Comparison of ENCODE assay signal across 1 cellular context in the genomic region with DNA sequence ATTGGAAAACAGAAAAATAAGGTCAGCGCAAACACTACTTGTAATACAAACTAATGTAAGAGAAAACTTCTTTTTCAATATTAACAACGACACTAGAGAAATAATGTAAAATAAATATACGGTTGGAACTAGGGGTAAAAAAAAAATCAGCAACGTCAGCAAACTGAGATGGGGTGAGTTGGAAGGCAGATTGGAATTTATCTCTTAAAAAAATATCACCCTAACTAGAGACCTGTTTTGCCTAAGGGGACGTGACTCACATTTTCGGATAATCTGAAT.
TF ChIP-seq lines count a peak whose summit lies in the region.

No MANE protein-coding gene starts in this region.

TF ChIP-seq in HEK293, 187 proteins besides CTCF, POLR2A, EP300 and RAD21 (continued from another document):
- TF ChIP-seq ZBTB26 (tag by site-specific recombination; optimal IDR thresholded peaks at IDR 0.05) (no peak), ZNF18 (tag by site-specific recombination; IDR thresholded peaks at IDR 0.05) (no peak), GLIS1 (tag by site-specific recombination; IDR thresholded peaks at IDR 0.05) (no peak), RBAK (tag by site-specific recombination; IDR thresholded peaks at IDR 0.05) (no peak), ZNF658 (tag by site-specific recombination; IDR thresholded peaks at IDR 0.05) (no peak), ZNF211 (tag by site-specific recombination; IDR thresholded peaks at IDR 0.05; ENCODE audit: low read depth) (no peak), OVOL3 (tag by site-specific recombination; IDR thresholded peaks at IDR 0.05) (no peak), ZNF335 (tag by site-specific recombination; conservative IDR thresholded peaks at IDR 0.05) (peak; percentile 77), ZBTB8A (tag by site-specific recombination; IDR thresholded peaks at IDR 0.05) (no peak), ZSCAN16 (tag by site-specific recombination; IDR thresholded peaks at IDR 0.05) (no peak), GLI2 (tag by site-specific recombination; IDR thresholded peaks at IDR 0.05; ENCODE audit: borderline replicate concordance, low read depth) (no peak), ZNF626 (tag by site-specific recombination; IDR thresholded peaks at IDR 0.05) (no peak), HOXC10 (CRISPR knock-in tag; IDR thresholded peaks at IDR 0.05) (0 out of 2 replicates have a peak, but pooled peaks have one; percentile 9), ZNF776 (tag by site-specific recombination; IDR thresholded peaks at IDR 0.05; ENCODE audit: borderline replicate concordance) (no peak), ZNF324 (tag by site-specific recombination; IDR thresholded peaks at IDR 0.05) (no peak), ZNF2 (tag by site-specific recombination; IDR thresholded peaks at IDR 0.05) (peak; percentile 10; the same call in 1 of the 2 replicates), ZNF555 (tag by site-specific recombination; conservative IDR thresholded peaks at IDR 0.05) (no peak), ZNF501 (tag by site-specific recombination; IDR thresholded peaks at IDR 0.05) (no peak), ZNF561 (tag by site-specific recombination; IDR thresholded peaks at IDR 0.05; ENCODE audit: borderline replicate concordance) (no peak), KLF17 (tag by site-specific recombination; IDR thresholded peaks at IDR 0.05) (no peak), ZNF610 (tag by site-specific recombination; IDR thresholded peaks at IDR 0.05; ENCODE audit: borderline replicate concordance) (no peak), ZEB2 (tag by site-specific recombination; IDR thresholded peaks at IDR 0.05) (no peak), ZNF449 (tag by site-specific recombination; IDR thresholded peaks at IDR 0.05) (no peak)
- TF ChIP-seq, protein P1, sequence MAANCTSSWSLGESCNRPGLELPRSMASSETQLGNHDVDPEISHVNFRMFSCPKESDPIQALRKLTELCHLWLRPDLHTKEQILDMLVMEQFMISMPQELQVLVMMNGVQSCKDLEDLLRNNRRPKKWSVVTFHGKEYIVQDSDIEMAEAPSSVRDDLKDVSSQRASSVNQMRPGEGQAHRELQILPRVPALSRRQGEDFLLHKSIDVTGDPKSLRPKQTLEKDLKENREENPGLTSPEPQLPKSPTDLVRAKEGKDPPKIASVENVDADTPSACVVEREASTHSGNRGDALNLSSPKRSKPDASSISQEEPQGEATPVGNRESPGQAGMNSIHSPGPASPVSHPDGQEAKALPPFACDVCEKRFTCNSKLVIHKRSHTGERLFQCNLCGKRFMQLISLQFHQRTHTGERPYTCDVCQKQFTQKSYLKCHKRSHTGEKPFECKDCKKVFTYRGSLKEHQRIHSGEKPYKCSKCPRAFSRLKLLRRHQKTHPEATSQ (tag by site-specific recombination; IDR thresholded peaks at IDR 0.05), result no peak
- TF ChIP-seq, protein P2, sequence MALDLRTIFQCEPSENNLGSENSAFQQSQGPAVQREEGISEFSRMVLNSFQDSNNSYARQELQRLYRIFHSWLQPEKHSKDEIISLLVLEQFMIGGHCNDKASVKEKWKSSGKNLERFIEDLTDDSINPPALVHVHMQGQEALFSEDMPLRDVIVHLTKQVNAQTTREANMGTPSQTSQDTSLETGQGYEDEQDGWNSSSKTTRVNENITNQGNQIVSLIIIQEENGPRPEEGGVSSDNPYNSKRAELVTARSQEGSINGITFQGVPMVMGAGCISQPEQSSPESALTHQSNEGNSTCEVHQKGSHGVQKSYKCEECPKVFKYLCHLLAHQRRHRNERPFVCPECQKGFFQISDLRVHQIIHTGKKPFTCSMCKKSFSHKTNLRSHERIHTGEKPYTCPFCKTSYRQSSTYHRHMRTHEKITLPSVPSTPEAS (tag by site-specific recombination; IDR thresholded peaks at IDR 0.05), result 0 out of 2 replicates have a peak, but pooled peaks have one; percentile 17
- TF ChIP-seq, protein P3, sequence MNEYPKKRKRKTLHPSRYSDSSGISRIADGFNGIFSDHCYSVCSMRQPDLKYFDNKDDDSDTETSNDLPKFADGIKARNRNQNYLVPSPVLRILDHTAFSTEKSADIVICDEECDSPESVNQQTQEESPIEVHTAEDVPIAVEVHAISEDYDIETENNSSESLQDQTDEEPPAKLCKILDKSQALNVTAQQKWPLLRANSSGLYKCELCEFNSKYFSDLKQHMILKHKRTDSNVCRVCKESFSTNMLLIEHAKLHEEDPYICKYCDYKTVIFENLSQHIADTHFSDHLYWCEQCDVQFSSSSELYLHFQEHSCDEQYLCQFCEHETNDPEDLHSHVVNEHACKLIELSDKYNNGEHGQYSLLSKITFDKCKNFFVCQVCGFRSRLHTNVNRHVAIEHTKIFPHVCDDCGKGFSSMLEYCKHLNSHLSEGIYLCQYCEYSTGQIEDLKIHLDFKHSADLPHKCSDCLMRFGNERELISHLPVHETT (tag by site-specific recombination; IDR thresholded peaks at IDR 0.05), result peak; percentile 28; the same call in 1 of the 2 replicates
